1 cellular context compared by ENCODE assay signal in the genomic region with DNA sequence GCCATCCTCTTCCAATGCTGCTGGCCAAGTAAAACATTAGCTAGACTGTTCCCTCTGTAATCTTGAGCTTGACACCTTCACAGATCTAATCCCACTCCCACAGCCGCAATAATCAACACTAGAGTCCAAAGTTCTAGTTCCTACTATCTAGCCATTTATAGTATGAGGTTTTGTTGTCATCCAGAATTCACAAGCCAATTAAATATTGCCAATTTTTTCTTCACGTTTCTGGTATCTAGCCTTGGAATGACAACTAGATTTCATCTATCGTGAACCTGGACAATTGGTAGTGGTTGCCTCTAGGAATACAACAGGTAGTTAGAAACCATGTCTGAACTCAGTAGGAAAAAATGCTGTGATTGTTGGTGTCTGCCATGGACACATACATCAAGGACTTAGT.
TF ChIP-seq lines count a peak whose summit lies in the region.

No MANE protein-coding gene starts in this region.

TF ChIP-seq in HepG2, 621 proteins besides CTCF, POLR2A, EP300 and RAD21 (continued from another document and continues in another):
- no peak for TF ChIP-seq DNMT1 (CRISPR knock-in tag; IDR thresholded peaks at IDR 0.05)
- TF ChIP-seq, protein P1, sequence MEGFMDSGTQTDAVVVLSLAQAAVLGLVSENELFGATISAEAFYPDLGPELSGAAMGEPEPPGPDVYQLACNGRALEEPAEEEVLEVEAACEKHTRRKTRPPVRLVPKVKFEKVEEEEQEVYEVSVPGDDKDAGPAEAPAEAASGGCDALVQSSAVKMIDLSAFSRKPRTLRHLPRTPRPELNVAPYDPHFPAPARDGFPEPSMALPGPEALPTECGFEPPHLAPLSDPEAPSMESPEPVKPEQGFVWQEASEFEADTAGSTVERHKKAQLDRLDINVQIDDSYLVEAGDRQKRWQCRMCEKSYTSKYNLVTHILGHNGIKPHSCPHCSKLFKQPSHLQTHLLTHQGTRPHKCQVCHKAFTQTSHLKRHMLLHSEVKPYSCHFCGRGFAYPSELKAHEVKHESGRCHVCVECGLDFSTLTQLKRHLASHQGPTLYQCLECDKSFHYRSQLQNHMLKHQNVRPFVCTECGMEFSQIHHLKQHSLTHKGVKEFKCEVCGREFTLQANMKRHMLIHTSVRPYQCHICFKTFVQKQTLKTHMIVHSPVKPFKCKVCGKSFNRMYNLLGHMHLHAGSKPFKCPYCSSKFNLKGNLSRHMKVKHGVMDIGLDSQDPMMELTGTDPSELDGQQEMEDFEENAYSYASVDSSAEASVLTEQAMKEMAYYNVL (CRISPR knock-in tag; IDR thresholded peaks at IDR 0.05; ENCODE audit: borderline replicate concordance), result peak; percentile 43; the same call in 1 of the 2 replicates
- no peak for TF ChIP-seq ZNF143 (CRISPR knock-in tag; IDR thresholded peaks at IDR 0.05)
- TF ChIP-seq ZNF292 (CRISPR knock-in tag; IDR thresholded peaks at IDR 0.05; ENCODE audit: borderline replicate concordance, low read depth), result peak; percentile 55; the same call in 1 of the 2 replicates
- peak; percentile 86 for TF ChIP-seq SOX5 (CRISPR knock-in tag; IDR thresholded peaks at IDR 0.05; ENCODE audit: borderline replicate concordance)
- TF ChIP-seq TBL1XR1 (IDR thresholded peaks at IDR 0.05; ENCODE audit: borderline replicate concordance, low read length, partially characterized antibody), result no peak
- no peak for TF ChIP-seq NFE2L1 (CRISPR knock-in tag; IDR thresholded peaks at IDR 0.05; ENCODE audit: borderline replicate concordance)
- peak; percentile 94 for TF ChIP-seq ZNF644 (CRISPR knock-in tag; IDR thresholded peaks at IDR 0.05; ENCODE audit: low read depth)
- TF ChIP-seq, protein P2, sequence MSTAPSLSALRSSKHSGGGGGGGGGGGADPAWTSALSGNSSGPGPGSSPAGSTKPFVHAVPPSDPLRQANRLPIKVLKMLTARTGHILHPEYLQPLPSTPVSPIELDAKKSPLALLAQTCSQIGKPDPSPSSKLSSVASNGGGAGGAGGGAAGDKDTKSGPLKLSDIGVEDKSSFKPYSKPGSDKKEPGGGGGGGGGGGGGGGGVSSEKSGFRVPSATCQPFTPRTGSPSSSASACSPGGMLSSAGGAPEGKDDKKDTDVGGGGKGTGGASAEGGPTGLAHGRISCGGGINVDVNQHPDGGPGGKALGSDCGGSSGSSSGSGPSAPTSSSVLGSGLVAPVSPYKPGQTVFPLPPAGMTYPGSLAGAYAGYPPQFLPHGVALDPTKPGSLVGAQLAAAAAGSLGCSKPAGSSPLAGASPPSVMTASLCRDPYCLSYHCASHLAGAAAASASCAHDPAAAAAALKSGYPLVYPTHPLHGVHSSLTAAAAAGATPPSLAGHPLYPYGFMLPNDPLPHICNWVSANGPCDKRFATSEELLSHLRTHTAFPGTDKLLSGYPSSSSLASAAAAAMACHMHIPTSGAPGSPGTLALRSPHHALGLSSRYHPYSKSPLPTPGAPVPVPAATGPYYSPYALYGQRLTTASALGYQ (CRISPR knock-in tag; IDR thresholded peaks at IDR 0.05), result 0 out of 2 replicates have a peak, but pooled peaks have one; percentile 42
- TF ChIP-seq SIX1 (CRISPR knock-in tag; IDR thresholded peaks at IDR 0.05; ENCODE audit: borderline replicate concordance), result peak; percentile 78; the same call in 1 of the 2 replicates
- TF ChIP-seq STAT5B (CRISPR knock-in tag; IDR thresholded peaks at IDR 0.05), result no peak
- TF ChIP-seq, protein P3, sequence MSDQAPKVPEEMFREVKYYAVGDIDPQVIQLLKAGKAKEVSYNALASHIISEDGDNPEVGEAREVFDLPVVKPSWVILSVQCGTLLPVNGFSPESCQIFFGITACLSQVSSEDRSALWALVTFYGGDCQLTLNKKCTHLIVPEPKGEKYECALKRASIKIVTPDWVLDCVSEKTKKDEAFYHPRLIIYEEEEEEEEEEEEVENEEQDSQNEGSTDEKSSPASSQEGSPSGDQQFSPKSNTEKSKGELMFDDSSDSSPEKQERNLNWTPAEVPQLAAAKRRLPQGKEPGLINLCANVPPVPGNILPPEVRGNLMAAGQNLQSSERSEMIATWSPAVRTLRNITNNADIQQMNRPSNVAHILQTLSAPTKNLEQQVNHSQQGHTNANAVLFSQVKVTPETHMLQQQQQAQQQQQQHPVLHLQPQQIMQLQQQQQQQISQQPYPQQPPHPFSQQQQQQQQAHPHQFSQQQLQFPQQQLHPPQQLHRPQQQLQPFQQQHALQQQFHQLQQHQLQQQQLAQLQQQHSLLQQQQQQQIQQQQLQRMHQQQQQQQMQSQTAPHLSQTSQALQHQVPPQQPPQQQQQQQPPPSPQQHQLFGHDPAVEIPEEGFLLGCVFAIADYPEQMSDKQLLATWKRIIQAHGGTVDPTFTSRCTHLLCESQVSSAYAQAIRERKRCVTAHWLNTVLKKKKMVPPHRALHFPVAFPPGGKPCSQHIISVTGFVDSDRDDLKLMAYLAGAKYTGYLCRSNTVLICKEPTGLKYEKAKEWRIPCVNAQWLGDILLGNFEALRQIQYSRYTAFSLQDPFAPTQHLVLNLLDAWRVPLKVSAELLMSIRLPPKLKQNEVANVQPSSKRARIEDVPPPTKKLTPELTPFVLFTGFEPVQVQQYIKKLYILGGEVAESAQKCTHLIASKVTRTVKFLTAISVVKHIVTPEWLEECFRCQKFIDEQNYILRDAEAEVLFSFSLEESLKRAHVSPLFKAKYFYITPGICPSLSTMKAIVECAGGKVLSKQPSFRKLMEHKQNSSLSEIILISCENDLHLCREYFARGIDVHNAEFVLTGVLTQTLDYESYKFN (CRISPR knock-in tag; conservative IDR thresholded peaks at IDR 0.05), result peak; percentile 94
- TF ChIP-seq KLF6 (CRISPR knock-in tag; IDR thresholded peaks at IDR 0.05), result no peak
- no peak for TF ChIP-seq ATF7-NPFF (CRISPR knock-in tag; IDR thresholded peaks at IDR 0.05; ENCODE audit: low read depth)
- no peak for TF ChIP-seq ZNF263 (CRISPR knock-in tag; IDR thresholded peaks at IDR 0.05)
- no peak for TF ChIP-seq CREB1 (IDR thresholded peaks at IDR 0.05)
- TF ChIP-seq CREB1 (CRISPR knock-in tag; IDR thresholded peaks at IDR 0.05), result peak; percentile 44; the same call in 1 of the 2 replicates
- TF ChIP-seq NFKB2 (CRISPR knock-in tag; IDR thresholded peaks at IDR 0.05; ENCODE audit: borderline replicate concordance), result no peak
- TF ChIP-seq, protein P4, sequence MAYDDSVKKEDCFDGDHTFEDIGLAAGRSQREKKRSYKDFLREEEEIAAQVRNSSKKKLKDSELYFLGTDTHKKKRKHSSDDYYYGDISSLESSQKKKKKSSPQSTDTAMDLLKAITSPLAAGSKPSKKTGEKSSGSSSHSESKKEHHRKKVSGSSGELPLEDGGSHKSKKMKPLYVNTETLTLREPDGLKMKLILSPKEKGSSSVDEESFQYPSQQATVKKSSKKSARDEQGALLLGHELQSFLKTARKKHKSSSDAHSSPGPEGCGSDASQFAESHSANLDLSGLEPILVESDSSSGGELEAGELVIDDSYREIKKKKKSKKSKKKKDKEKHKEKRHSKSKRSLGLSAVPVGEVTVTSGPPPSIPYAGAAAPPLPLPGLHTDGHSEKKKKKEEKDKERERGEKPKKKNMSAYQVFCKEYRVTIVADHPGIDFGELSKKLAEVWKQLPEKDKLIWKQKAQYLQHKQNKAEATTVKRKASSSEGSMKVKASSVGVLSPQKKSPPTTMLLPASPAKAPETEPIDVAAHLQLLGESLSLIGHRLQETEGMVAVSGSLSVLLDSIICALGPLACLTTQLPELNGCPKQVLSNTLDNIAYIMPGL (CRISPR knock-in tag; IDR thresholded peaks at IDR 0.05; ENCODE audit: borderline replicate concordance in 1 of 2, low read depth in 1 of 2), result peak in 1 of 2 experiments; percentile 29; a peak in 1 of 4 replicates
- TF ChIP-seq HDAC6 (IDR thresholded peaks at IDR 0.05; ENCODE audit: low read depth, low read length), result no peak
- peak; percentile 98 for TF ChIP-seq TBX3 (IDR thresholded peaks at IDR 0.05; ENCODE audit: borderline replicate concordance)
- 0 out of 2 replicates have a peak, but pooled peaks have one; percentile 61 for TF ChIP-seq ZFP1 (CRISPR knock-in tag; IDR thresholded peaks at IDR 0.05)
- peak; percentile 64 for TF ChIP-seq KDM6A (CRISPR knock-in tag; IDR thresholded peaks at IDR 0.05; ENCODE audit: low read depth)
- no peak for TF ChIP-seq NCOA1 (CRISPR knock-in tag; IDR thresholded peaks at IDR 0.05)
- no peak for TF ChIP-seq MATR3 (CRISPR knock-in tag; IDR thresholded peaks at IDR 0.05)
- TF ChIP-seq EHMT2 (IDR thresholded peaks at IDR 0.05; ENCODE audit: borderline replicate concordance, low read depth, low read length), result peak; percentile 93
- TF ChIP-seq SMAD3 (CRISPR knock-in tag; IDR thresholded peaks at IDR 0.05), result peak; percentile 43; the same call in 1 of the 2 replicates
- peak; percentile 61; the same call in 1 of the 2 replicates for TF ChIP-seq ERF (CRISPR knock-in tag; IDR thresholded peaks at IDR 0.05)
- TF ChIP-seq FOXA3 (CRISPR knock-in tag; IDR thresholded peaks at IDR 0.05), result peak; percentile 89
- peak; percentile 36; the same call in 1 of the 2 replicates for TF ChIP-seq ATF1 (CRISPR knock-in tag; IDR thresholded peaks at IDR 0.05)
- no peak for TF ChIP-seq ZNF883 (CRISPR knock-in tag; IDR thresholded peaks at IDR 0.05; ENCODE audit: not compliant biosample characterization)
- TF ChIP-seq ZNF326 (CRISPR knock-in tag; IDR thresholded peaks at IDR 0.05; ENCODE audit: borderline replicate concordance), result no peak
- TF ChIP-seq HNRNPK (IDR thresholded peaks at IDR 0.05; ENCODE audit: low read depth, low read length, poor library complexity, severe bottlenecking), result no peak
- TF ChIP-seq NFIB (CRISPR knock-in tag; IDR thresholded peaks at IDR 0.05; ENCODE audit: borderline replicate concordance), result no peak
- TF ChIP-seq, protein P5, sequence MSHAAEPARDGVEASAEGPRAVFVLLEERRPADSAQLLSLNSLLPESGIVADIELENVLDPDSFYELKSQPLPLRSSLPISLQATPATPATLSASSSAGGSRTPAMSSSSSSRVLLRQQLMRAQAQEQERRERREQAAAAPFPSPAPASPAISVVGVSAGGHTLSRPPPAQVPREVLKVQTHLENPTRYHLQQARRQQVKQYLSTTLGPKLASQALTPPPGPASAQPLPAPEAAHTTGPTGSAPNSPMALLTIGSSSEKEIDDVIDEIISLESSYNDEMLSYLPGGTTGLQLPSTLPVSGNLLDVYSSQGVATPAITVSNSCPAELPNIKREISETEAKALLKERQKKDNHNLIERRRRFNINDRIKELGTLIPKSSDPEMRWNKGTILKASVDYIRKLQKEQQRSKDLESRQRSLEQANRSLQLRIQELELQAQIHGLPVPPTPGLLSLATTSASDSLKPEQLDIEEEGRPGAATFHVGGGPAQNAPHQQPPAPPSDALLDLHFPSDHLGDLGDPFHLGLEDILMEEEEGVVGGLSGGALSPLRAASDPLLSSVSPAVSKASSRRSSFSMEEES (CRISPR knock-in tag; IDR thresholded peaks at IDR 0.05), result peak; percentile 33; the same call in 1 of the 2 replicates
- no peak for TF ChIP-seq REPIN1 (CRISPR knock-in tag; IDR thresholded peaks at IDR 0.05; ENCODE audit: borderline replicate concordance, low read depth)
- TF ChIP-seq RORA (CRISPR knock-in tag; IDR thresholded peaks at IDR 0.05), result no peak
- TF ChIP-seq CREM (IDR thresholded peaks at IDR 0.05), result peak; percentile 34; the same call in 1 of the 2 replicates
- no peak for TF ChIP-seq CREM (CRISPR knock-in tag; IDR thresholded peaks at IDR 0.05)
- TF ChIP-seq, protein P6, sequence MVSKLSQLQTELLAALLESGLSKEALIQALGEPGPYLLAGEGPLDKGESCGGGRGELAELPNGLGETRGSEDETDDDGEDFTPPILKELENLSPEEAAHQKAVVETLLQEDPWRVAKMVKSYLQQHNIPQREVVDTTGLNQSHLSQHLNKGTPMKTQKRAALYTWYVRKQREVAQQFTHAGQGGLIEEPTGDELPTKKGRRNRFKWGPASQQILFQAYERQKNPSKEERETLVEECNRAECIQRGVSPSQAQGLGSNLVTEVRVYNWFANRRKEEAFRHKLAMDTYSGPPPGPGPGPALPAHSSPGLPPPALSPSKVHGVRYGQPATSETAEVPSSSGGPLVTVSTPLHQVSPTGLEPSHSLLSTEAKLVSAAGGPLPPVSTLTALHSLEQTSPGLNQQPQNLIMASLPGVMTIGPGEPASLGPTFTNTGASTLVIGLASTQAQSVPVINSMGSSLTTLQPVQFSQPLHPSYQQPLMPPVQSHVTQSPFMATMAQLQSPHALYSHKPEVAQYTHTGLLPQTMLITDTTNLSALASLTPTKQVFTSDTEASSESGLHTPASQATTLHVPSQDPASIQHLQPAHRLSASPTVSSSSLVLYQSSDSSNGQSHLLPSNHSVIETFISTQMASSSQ (IDR thresholded peaks at IDR 0.05; ENCODE audit: low read depth), result peak; percentile 97
- TF ChIP-seq, protein P6 (CRISPR knock-in tag; IDR thresholded peaks at IDR 0.05; ENCODE audit: borderline replicate concordance), result peak; percentile 98
- TF ChIP-seq MIXL1 (CRISPR knock-in tag; IDR thresholded peaks at IDR 0.05), result peak; percentile 79; the same call in 1 of the 2 replicates
- TF ChIP-seq, protein P7, sequence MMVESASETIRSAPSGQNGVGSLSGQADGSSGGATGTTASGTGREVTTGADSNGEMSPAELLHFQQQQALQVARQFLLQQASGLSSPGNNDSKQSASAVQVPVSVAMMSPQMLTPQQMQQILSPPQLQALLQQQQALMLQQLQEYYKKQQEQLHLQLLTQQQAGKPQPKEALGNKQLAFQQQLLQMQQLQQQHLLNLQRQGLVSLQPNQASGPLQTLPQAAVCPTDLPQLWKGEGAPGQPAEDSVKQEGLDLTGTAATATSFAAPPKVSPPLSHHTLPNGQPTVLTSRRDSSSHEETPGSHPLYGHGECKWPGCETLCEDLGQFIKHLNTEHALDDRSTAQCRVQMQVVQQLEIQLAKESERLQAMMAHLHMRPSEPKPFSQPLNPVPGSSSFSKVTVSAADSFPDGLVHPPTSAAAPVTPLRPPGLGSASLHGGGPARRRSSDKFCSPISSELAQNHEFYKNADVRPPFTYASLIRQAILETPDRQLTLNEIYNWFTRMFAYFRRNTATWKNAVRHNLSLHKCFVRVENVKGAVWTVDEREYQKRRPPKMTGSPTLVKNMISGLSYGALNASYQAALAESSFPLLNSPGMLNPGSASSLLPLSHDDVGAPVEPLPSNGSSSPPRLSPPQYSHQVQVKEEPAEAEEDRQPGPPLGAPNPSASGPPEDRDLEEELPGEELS (CRISPR knock-in tag; IDR thresholded peaks at IDR 0.05), result peak; percentile 89
- TF ChIP-seq KDM1A (CRISPR knock-in tag; IDR thresholded peaks at IDR 0.05), result no peak
- TF ChIP-seq MLLT10 (CRISPR knock-in tag; IDR thresholded peaks at IDR 0.05), result no peak
- TF ChIP-seq MBNL3 (CRISPR knock-in tag; conservative IDR thresholded peaks at IDR 0.05), result no peak
